2 cellular contexts compared by ENCODE assay signal in genomic region chr2:111912547-111912946, GRCh38.
TF ChIP-seq lines count a peak whose summit lies in the region.

No MANE protein-coding gene starts in this region.

TF ChIP-seq in IMR-90, 13 proteins besides CTCF, POLR2A, EP300 and RAD21 (continued from another document):
- TF ChIP-seq ELK1 (IDR thresholded peaks at IDR 0.05; ENCODE audit: borderline replicate concordance, low read depth, low read length), result no peak

TF ChIP-seq in liver, 16 proteins besides CTCF, POLR2A, EP300 and RAD21 (continued from another document):
- TF ChIP-seq, protein P1, sequence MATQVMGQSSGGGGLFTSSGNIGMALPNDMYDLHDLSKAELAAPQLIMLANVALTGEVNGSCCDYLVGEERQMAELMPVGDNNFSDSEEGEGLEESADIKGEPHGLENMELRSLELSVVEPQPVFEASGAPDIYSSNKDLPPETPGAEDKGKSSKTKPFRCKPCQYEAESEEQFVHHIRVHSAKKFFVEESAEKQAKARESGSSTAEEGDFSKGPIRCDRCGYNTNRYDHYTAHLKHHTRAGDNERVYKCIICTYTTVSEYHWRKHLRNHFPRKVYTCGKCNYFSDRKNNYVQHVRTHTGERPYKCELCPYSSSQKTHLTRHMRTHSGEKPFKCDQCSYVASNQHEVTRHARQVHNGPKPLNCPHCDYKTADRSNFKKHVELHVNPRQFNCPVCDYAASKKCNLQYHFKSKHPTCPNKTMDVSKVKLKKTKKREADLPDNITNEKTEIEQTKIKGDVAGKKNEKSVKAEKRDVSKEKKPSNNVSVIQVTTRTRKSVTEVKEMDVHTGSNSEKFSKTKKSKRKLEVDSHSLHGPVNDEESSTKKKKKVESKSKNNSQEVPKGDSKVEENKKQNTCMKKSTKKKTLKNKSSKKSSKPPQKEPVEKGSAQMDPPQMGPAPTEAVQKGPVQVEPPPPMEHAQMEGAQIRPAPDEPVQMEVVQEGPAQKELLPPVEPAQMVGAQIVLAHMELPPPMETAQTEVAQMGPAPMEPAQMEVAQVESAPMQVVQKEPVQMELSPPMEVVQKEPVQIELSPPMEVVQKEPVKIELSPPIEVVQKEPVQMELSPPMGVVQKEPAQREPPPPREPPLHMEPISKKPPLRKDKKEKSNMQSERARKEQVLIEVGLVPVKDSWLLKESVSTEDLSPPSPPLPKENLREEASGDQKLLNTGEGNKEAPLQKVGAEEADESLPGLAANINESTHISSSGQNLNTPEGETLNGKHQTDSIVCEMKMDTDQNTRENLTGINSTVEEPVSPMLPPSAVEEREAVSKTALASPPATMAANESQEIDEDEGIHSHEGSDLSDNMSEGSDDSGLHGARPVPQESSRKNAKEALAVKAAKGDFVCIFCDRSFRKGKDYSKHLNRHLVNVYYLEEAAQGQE (IDR thresholded peaks at IDR 0.05), result peak; percentile 29
- TF ChIP-seq HNF4A (conservative IDR thresholded peaks at IDR 0.05) (peak; percentile 45 to 69), SP1 (IDR thresholded peaks at IDR 0.05) (peak; percentile 40), ZBTB33 (IDR thresholded peaks at IDR 0.05) (peak; percentile 41), EGR1 (IDR thresholded peaks at IDR 0.05; ENCODE audit: low read depth in 2 of 2) (no peak), YY1 (IDR thresholded peaks at IDR 0.05) (peak; percentile 48), GABPA (IDR thresholded peaks at IDR 0.05 in 1 of 2, conservative IDR thresholded peaks at IDR 0.05 in 1 of 2) (no peak), TAF1 (conservative IDR thresholded peaks at IDR 0.05) (no peak), MAX (IDR thresholded peaks at IDR 0.05) (peak; percentile 50), JUND (IDR thresholded peaks at IDR 0.05) (peak; percentile 26 to 55)
TF ChIP-seq in liver: peak in this region for 10.
